Comparison of ENCODE assay signal across 21 cellular contexts in genomic region chr4:20086067-20086466, GRCh38.
"Had no signal": no experiment of that assay in that cellular context is flagged by ENCODE, and none has a peak within 500 bp of the region (broad histone marks: within the 10 kb centered on the region; RNA-seq: fewer than 3 reads in every experiment).

No MANE protein-coding gene starts in this region.

- H3K36me3 ChIP-seq: esophagus squamous epithelium, left ventricle myocardium inferior, neutrophil, pancreas, prostate gland, spleen, tibial nerve had no signal

- H3K4me3 ChIP-seq: esophagus squamous epithelium, left ventricle myocardium inferior, lung, pancreas, prostate gland, spleen, tibial nerve had no signal

- H3K27me3 ChIP-seq: esophagus squamous epithelium, neutrophil, pancreas, spleen, tibial nerve had no signal

- H3K4me1 ChIP-seq: esophagus squamous epithelium, left ventricle myocardium inferior, pancreas, prostate gland, spleen had no signal

- DNase-seq: activated CD4-positive, alpha-beta memory T cell treated with anti-CD3 and anti-CD28 coated beads, Interleukin-2, amount 10 ng/mL, durations not matched to agents 7 days and 5 days; activated CD4-positive, alpha-beta T cell treated with anti-CD3 and anti-CD28 coated beads, Interleukin-2, amount 10 ng/mL, durations not matched to agents 24 days and 14 days; activated CD8-positive, alpha-beta memory T cell treated with anti-CD3 and anti-CD28 coated beads, Interleukin-2, amount 50 U/mL, for 48 hours; activated naive CD8-positive, alpha-beta T cell treated with anti-CD3 and anti-CD28 coated beads, Interleukin-2, amount 50 U/mL, for 24 hours; activated T-cell treated with anti-CD3 and anti-CD28 coated beads, Interleukin-2, amount 50 U/mL, for 4 hours; dermis blood vessel endothelial cell; effector CD4-positive, alpha-beta T cell; esophagus squamous epithelium; foreskin melanocyte; left ventricle myocardium inferior; naive B cell; nephron progenitor cell; pancreas; spleen; stimulated activated naive CD4-positive, alpha-beta T cell had no signal

- H3K27ac ChIP-seq: left ventricle myocardium inferior, neutrophil, pancreas, prostate gland, spleen, VCaP had no signal

- ATAC-seq: activated naive CD8-positive, alpha-beta T cell treated with anti-CD3 and anti-CD28 coated beads, Interleukin-2, amount 50 U/mL, for 24 hours; activated T-cell treated with anti-CD3 and anti-CD28 coated beads, Interleukin-2, amount 50 U/mL, for 4 hours; activated T-helper 17 cell treated with anti-CD3 and anti-CD28 coated beads, Interleukin-2, amount 50 U/mL, for 72 hours; pancreas had no signal

- H3K9me3 ChIP-seq: esophagus squamous epithelium, neutrophil, pancreas, prostate gland, tibial nerve had no signal
